25 cellular contexts compared by ENCODE assay signal in the genomic region with DNA sequence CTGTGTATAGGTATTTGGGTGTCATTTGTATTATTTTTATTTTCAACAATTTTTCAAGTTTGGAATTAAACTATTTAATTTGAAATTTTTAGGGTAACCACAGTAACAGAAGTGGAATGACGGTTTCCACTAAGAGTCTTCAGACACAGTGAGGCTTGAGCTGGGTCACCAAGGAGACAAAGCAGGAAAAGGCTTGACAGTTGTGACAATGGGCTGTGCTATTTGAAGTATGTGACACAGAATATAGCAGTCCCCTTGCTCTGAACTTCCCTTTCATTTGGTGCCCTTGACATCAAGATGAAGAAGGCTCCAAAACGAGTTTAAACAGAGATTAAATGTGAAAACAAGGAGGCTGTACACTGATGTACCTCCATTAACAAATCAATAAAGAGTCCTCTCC.
"Had no signal": no experiment of that assay in that cellular context is flagged by ENCODE, and none has a peak within 500 bp of the region (broad histone marks: within the 10 kb centered on the region; RNA-seq: fewer than 3 reads in every experiment).

No MANE protein-coding gene starts in this region.

- H3K9me3 ChIP-seq: left ventricle myocardium inferior, pancreas, prostate gland, sigmoid colon, stomach, thyroid gland, upper lobe of left lung, vagina had no signal

- H3K4me3 ChIP-seq: left ventricle myocardium inferior, lung, pancreas, prostate gland, sigmoid colon, stomach, thyroid gland, upper lobe of left lung, vagina had no signal

- ATAC-seq: activated CD4-positive, alpha-beta T cell treated with anti-CD3 and anti-CD28 coated beads for 36 hours; activated CD8-positive, alpha-beta memory T cell treated with anti-CD3 and anti-CD28 coated beads, Interleukin-2, amount 10 ng/mL, durations not matched to agents 7 days and 5 days; activated CD8-positive, alpha-beta T cell treated with anti-CD3 and anti-CD28 coated beads, Interleukin-2, amount 10 ng/mL, durations not matched to agents 7 days and 5 days; naive thymus-derived CD8-positive, alpha-beta T cell; pancreas; stimulated activated memory B cell treated with anti-CD40 and anti-IgM and Interleukin-4, amounts not matched to agents 10 μg/mL and 1 μg/mL and 100 μg/mL, for 72 hours had no signal

- H3K27ac ChIP-seq: left ventricle myocardium inferior, pancreas, prostate gland, sigmoid colon, stomach, thyroid gland, upper lobe of left lung, vagina had no signal

- H3K4me1 ChIP-seq: left ventricle myocardium inferior, pancreas, prostate gland, stomach, thyroid gland, upper lobe of left lung, vagina had no signal

- H3K36me3 ChIP-seq: left ventricle myocardium inferior, pancreas, prostate gland, sigmoid colon, stomach, thyroid gland, upper lobe of left lung, vagina had no signal

- DNase-seq: activated CD4-positive, alpha-beta T cell treated with anti-CD3 and anti-CD28 coated beads for 36 hours; activated CD4-positive, CD25-positive, alpha-beta regulatory T cell; activated CD8-positive, alpha-beta memory T cell treated with anti-CD3 and anti-CD28 coated beads, Interleukin-2, amount 10 ng/mL, durations not matched to agents 7 days and 5 days; activated CD8-positive, alpha-beta T cell treated with anti-CD3 and anti-CD28 coated beads, Interleukin-2, amount 10 ng/mL, durations not matched to agents 7 days and 5 days; activated naive CD4-positive, alpha-beta T cell treated with Interleukin-2 at 50 U/mL for 16 hours; activated T-cell treated with anti-CD3 and anti-CD28 coated beads, Interleukin-2, amount 50 U/mL, for 48 hours; anterior cingulate cortex; dermis blood vessel endothelial cell; effector CD4-positive, alpha-beta T cell; left ventricle myocardium inferior; naive thymus-derived CD8-positive, alpha-beta T cell; pancreas; sigmoid colon; small intestine; stimulated activated CD4-positive, alpha-beta T cell treated with anti-CD3 and anti-CD28 coated beads, Interleukin-1b, Interleukin-23, amount 100 ng/mL, for 48 hours; stimulated activated CD4-positive, alpha-beta T cell treated with anti-CD3 and anti-CD28 coated beads, Interleukin-4, amount 100 ng/mL, for 4 hours; stimulated activated CD8-positive, alpha-beta memory T cell treated with anti-CD3 and anti-CD28 coated beads, Interleukin-4, amount 100 ng/mL, for 48 hours; stomach; T-helper 1 cell; thyroid gland; upper lobe of left lung had no signal

- H3K27me3 ChIP-seq: pancreas, sigmoid colon, stomach, thyroid gland, upper lobe of left lung, vagina had no signal
